In genomic region chr22:17780741-17781318, GRCh38 we compare ENCODE assay signal across 15 cellular contexts. TPM values are rescaled to one million over a fixed set of nuclear protein-coding genes. Genes with fewer than 3 reads are reported as not detected.
DNase-seq lines count a peak whose midpoint lies in the region; ATAC-seq, FAIRE-seq and TF ChIP-seq lines count a peak whose summit lies in the region.
"Had no signal": no experiment of that assay in that cellular context is flagged by ENCODE, and none has a peak within 500 bp of the region (broad histone marks: within the 10 kb centered on the region; RNA-seq: fewer than 3 reads in every experiment).

No MANE protein-coding gene starts in this region.

- ATAC-seq in A549 (no peak), memory B cell (ENCODE audit: low read depth) (no peak), GM19397 (IDR thresholded peaks at IDR 0.05; ENCODE audit: unreplicated experiment) (no peak), GM21619 (IDR thresholded peaks at IDR 0.05; ENCODE audit: unreplicated experiment) (no peak), aorta (ENCODE audit: low FRiP score) (no peak)
- ATAC-seq: activated CD8-positive, alpha-beta memory T cell treated with anti-CD3 and anti-CD28 coated beads, Interleukin-2, amount 10 ng/mL, durations not matched to agents 7 days and 5 days; psoas muscle had no signal

- 100% methylated on average over 1 of the region's 10 CpGs for WGBS in A549 (ENCODE audit: missing lambda C conversion rate)
- 87 to 88% methylated on average over 10 of the region's 10 CpGs for WGBS in aorta, 2 donors

- POLR2A ChIA-PET in A549 (lab: Yijun Ruan, JAX): no interaction called here
- POLR2A ChIA-PET in CD8-positive, alpha-beta memory T cell (lab: Charles Lee): interaction anchor here (0.5 kb wide), 1 partner anchor 1679 kb away, joined by 4 read pairs; no protein-coding TSS in a partner anchor

- peaks cover 0 to 1% of the 10 kb centered on the region in 2 donors for H3K27me3 Mint-ChIP-seq in CD8-positive, alpha-beta memory T cell
- H3K27me3 Mint-ChIP-seq in memory B cell: no peaks in the 10 kb centered on the region

- H3K27ac ChIP-seq in A549 (peak overlapping the region; percentile 73 to 81), OCI-LY3 (ENCODE audit: low read length) (peak overlapping the region; percentile 94), aorta (ENCODE audit: low read depth in 1 of 2, low read length in 2 of 2) (no peak overlapping the region)
- no peak overlapping the region for H3K27ac ChIP-seq in CD8-positive, alpha-beta memory T cell (ENCODE audit: low read depth, low read length)
- H3K27ac ChIP-seq: C4-2B, psoas muscle had no signal

- H3K79me2 ChIP-seq in OCI-LY3 (ENCODE audit: low read length): peaks cover 55% of the 10 kb centered on the region

- TF ChIP-seq CTCF in A549 (IDR thresholded peaks at IDR 0.05) (no peak), OCI-LY3 (IDR thresholded peaks at IDR 0.05; ENCODE audit: low read depth, low read length) (peak; percentile 12; the same call in 1 of the 2 replicates)

- no peaks in the 10 kb centered on the region for H3K9me3 ChIP-seq in A549
- H3K9me3 ChIP-seq in CD8-positive, alpha-beta memory T cell (ENCODE audit: low read length): no peaks in the 10 kb centered on the region
- H3K9me3 ChIP-seq in OCI-LY3 (ENCODE audit: insufficient read depth, low read length): no peaks in the 10 kb centered on the region
- no peaks in the 10 kb centered on the region for H3K9me3 ChIP-seq in aorta (ENCODE audit: control insufficient read depth, low read length)
- H3K9me3 ChIP-seq: psoas muscle, stomach had no signal

- H3K9me3 Mint-ChIP-seq in CD8-positive, alpha-beta memory T cell: no peaks in the 10 kb centered on the region
- no peaks in the 10 kb centered on the region for H3K9me3 Mint-ChIP-seq in memory B cell

- no peak for FAIRE-seq in A549 (lab: Jason Lieb, UNC)

- peak overlapping the region; percentile 97 for H3K9ac ChIP-seq in OCI-LY3 (ENCODE audit: low read length)

- intact Hi-C loops in aorta (cut with DNase I): no loop called here

- TF ChIP-seq POLR2A in A549 (IDR thresholded peaks at IDR 0.05; ENCODE audit: low read length): no peak

- no peak overlapping the region for H2AFZ ChIP-seq in OCI-LY3 (ENCODE audit: low read depth, low read length)

- H3K36me3 ChIP-seq in CD8-positive, alpha-beta memory T cell (ENCODE audit: insufficient read depth, low read length): no peaks in the 10 kb centered on the region
- H3K36me3 ChIP-seq in OCI-LY3 (replicated peaks; ENCODE audit: low read depth, low read length): peaks cover 28% of the 10 kb centered on the region
- H3K36me3 ChIP-seq in aorta (ENCODE audit: control insufficient read depth in 1 of 2, insufficient read depth in 2 of 2, low read length in 1 of 2): no peaks in the 10 kb centered on the region
- H3K36me3 ChIP-seq: stomach had no signal

- TF ChIP-seq RAD21 in A549 (conservative IDR thresholded peaks at IDR 0.05 in 1 of 2, IDR thresholded peaks at IDR 0.05 in 1 of 2): no peak

- H3K4me3 Mint-ChIP-seq in CD8-positive, alpha-beta memory T cell: peak overlapping the region in 5 of 7 donors; percentile 35 to 95 (median 70)
- peak overlapping the region; percentile 3 for H3K4me3 Mint-ChIP-seq in memory B cell
- H3K4me3 Mint-ChIP-seq: activated CD8-positive, alpha-beta memory T cell treated with anti-CD3 and anti-CD28 coated beads, Interleukin-2, amount 10 ng/mL, durations not matched to agents 7 days and 5 days had no signal

- H3K4me1 ChIP-seq in A549: peaks cover 21% of the 10 kb centered on the region
- H3K4me1 ChIP-seq in CD8-positive, alpha-beta memory T cell (ENCODE audit: insufficient read depth, low read length): peaks cover 62% of the 10 kb centered on the region
- H3K4me1 ChIP-seq in OCI-LY3 (ENCODE audit: low read length): peaks cover 65% of the 10 kb centered on the region
- no peaks in the 10 kb centered on the region for H3K4me1 ChIP-seq in aorta (ENCODE audit: control insufficient read depth in 1 of 2, insufficient read depth in 2 of 2, low read length in 2 of 2)

- H3K27ac Mint-ChIP-seq in CD8-positive, alpha-beta memory T cell: peak overlapping the region; percentile 66 to 99 (median 87)
- peak overlapping the region; percentile 88 for H3K27ac Mint-ChIP-seq in memory B cell
- H3K27ac Mint-ChIP-seq: activated CD8-positive, alpha-beta memory T cell treated with anti-CD3 and anti-CD28 coated beads, Interleukin-2, amount 10 ng/mL, durations not matched to agents 7 days and 5 days had no signal

- H4K20me1 ChIP-seq in OCI-LY3 (ENCODE audit: insufficient read depth, low read length): no peaks in the 10 kb centered on the region

- CTCF ChIA-PET in A549 (lab: Yijun Ruan, JAX): interaction anchor here (1.1 to 2.9 kb wide), 3 partner anchors 8 to 39 kb away, joined by 4 to 18 read pairs (median 8); no protein-coding TSS in a partner anchor
- CTCF ChIA-PET in CD8-positive, alpha-beta memory T cell (lab: Charles Lee): interaction anchor here (1.1 to 5.8 kb wide), 3 partner anchors 13 to 37 kb away, joined by 4 to 54 read pairs (median 5); no protein-coding TSS in a partner anchor

- H3K4me1 Mint-ChIP-seq in CD8-positive, alpha-beta memory T cell: peaks cover 51 to 69% (median 54%) of the 10 kb centered on the region in 3 donors
- peaks cover 44% of the 10 kb centered on the region for H3K4me1 Mint-ChIP-seq in memory B cell

- H3K27me3 ChIP-seq in CD8-positive, alpha-beta memory T cell (ENCODE audit: insufficient read depth, low read length, poor library complexity, severe bottlenecking): no peaks in the 10 kb centered on the region
- H3K27me3 ChIP-seq in OCI-LY3 (ENCODE audit: low read depth, low read length): no peaks in the 10 kb centered on the region
- H3K27me3 ChIP-seq in aorta (ENCODE audit: control insufficient read depth in 1 of 2, insufficient read depth in 2 of 2, low read length in 1 of 2): no peaks in the 10 kb centered on the region

- no peak for TF ChIP-seq EP300 in A549 (IDR thresholded peaks at IDR 0.05)

- peak overlapping the region; percentile 64 for H3K4me2 ChIP-seq in A549
- peak overlapping the region; percentile 99 for H3K4me2 ChIP-seq in OCI-LY3 (ENCODE audit: low read length)

- DNase-seq in A549 (ENCODE audit: low read depth in 1 of 2, low spot score in 1 of 2) (no peak), memory B cell (ENCODE audit: low spot score in 2 of 2) (no peak), aorta (no peak), NCI-H2081 (lab: John Stamatoyannopoulos, UW) (no peak)
- no peak for DNase-seq in CD8-positive, alpha-beta memory T cell
- DNase-seq: activated CD8-positive, alpha-beta memory T cell treated with anti-CD3 and anti-CD28 coated beads, Interleukin-2, amount 10 ng/mL, durations not matched to agents 7 days and 5 days; NCI-H1048; Right ventricle myocardium superior; stimulated activated CD4-positive, alpha-beta T cell treated with anti-CD3 and anti-CD28 coated beads, Interleukin-2, amount 100 ng/mL, for 48 hours; stomach had no signal

- H3K36me3 Mint-ChIP-seq in CD8-positive, alpha-beta memory T cell: peaks cover 0 to 11% (median 1%) of the 10 kb centered on the region in 3 donors
- peaks cover 3% of the 10 kb centered on the region for H3K36me3 Mint-ChIP-seq in memory B cell

- H3K4me3 ChIP-seq in A549 (no peak overlapping the region), OCI-LY3 (ENCODE audit: low read length) (peak overlapping the region; percentile 83), aorta (ENCODE audit: low read length in 2 of 2) (no peak overlapping the region)
- no peak overlapping the region for H3K4me3 ChIP-seq in CD8-positive, alpha-beta memory T cell (ENCODE audit: low read length)
- H3K4me3 ChIP-seq: psoas muscle, stomach had no signal

TF ChIP-seq in A549, 52 proteins besides CTCF, POLR2A, EP300 and RAD21 (continues in another document):
- TF ChIP-seq ZC3H11A (IDR thresholded peaks at IDR 0.05) (no peak), HOXB5 (CRISPR knock-in tag; IDR thresholded peaks at IDR 0.05) (no peak), ATOH8 (CRISPR knock-in tag; IDR thresholded peaks at IDR 0.05; ENCODE audit: low read depth) (no peak), HMGXB4 (CRISPR knock-in tag; IDR thresholded peaks at IDR 0.05; ENCODE audit: borderline replicate concordance) (no peak), HEYL (CRISPR knock-in tag; IDR thresholded peaks at IDR 0.05) (no peak), FOSL2 (IDR thresholded peaks at IDR 0.05) (no peak), FOSL2 (CRISPR knock-in tag; IDR thresholded peaks at IDR 0.05) (no peak), MAFK (IDR thresholded peaks at IDR 0.05; ENCODE audit: partially characterized antibody) (no peak), RARB (CRISPR knock-in tag; IDR thresholded peaks at IDR 0.05) (no peak), ZFP36 (IDR thresholded peaks at IDR 0.05; ENCODE audit: borderline replicate concordance, partially characterized antibody) (no peak), NPAS2 (CRISPR knock-in tag; IDR thresholded peaks at IDR 0.05; ENCODE audit: borderline replicate concordance) (no peak), RNF2 (IDR thresholded peaks at IDR 0.05; ENCODE audit: borderline replicate concordance, low read depth) (no peak)

RNA-seq across cellular contexts. Expression of gene BID, which starts 6.6 kb away (rescaled TPM):
- polyA plus RNA-seq in A549 (2011; rRNA removed) (50.8 and 62.8 TPM in 2 replicates), A549 (2017; fragmentation: RNase III; extraction: RNeasy Plus Mini Kit Qiagen cat#74134 plus additional on column Dnase treatment) (51.7 to 57.6 TPM (median 56.6 TPM) in 3 replicates), aorta (1 to 10 TPM; 8.1 to 8.4 TPM)
- 183 and 208 TPM in 2 replicates for polyA plus RNA-seq in A549 (2012; cell fraction: cytosol; rRNA removed)
- 167 and 250 TPM in 2 replicates for polyA plus RNA-seq in A549 (2012; cell fraction: nucleus; rRNA removed)
- 22.6 and 25.3 TPM in 2 replicates for polyA minus RNA-seq in A549 (2011; rRNA and poly(A)+ RNA removed)
- total RNA-seq in CD8-positive, alpha-beta memory T cell: 10 to 100 TPM; 11.5 to 14.1 TPM
- 72.5 TPM for polyA plus RNA-seq in CD8-positive, alpha-beta memory T cell
- 10 to 100 TPM; 11.5 to 12.7 TPM for total RNA-seq in aorta

Comparison
In these comparisons a context has a peak if more than half of its experiments do, and no peak if none do; other contexts are left out.
1. H3K27ac ChIP-seq: peak in A549 (2 of 2) and OCI-LY3 (single experiment); none in CD8-positive, alpha-beta memory T cell (single experiment) and aorta (0 of 2).